Comparison of ENCODE assay signal across 8 cellular contexts in the genomic region with DNA sequence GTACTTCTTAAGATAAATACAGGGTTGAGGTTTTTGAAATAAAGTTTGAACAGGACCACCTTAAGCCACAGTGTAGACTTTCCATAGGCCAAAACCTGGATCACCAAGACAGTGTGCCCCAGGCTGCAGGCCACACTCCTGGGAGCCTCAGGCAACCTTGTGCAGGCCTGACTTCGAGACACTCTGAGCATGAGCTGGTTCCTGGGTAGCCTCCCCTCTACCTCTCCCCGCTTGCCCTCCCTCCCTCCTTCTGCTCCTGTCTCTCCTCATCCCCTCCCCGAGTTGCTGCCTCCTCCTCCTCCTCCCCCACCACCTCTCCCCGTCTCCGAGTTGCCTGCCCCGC. TPM values are rescaled to one million over a fixed set of nuclear protein-coding genes. Genes with fewer than 3 reads are reported as not detected.
DNase-seq lines count a peak whose midpoint lies in the region; ATAC-seq and TF ChIP-seq lines count a peak whose summit lies in the region.

No MANE protein-coding gene starts in this region.

- 3% methylated on average over 5 to 6 of the region's 6 CpGs for WGBS in heart right ventricle, 2 donors
- WGBS in spleen, 5 donors, result 3 to 4% (median 3%) methylated on average over 5 to 6 of the region's 6 CpGs

- TF ChIP-seq CTCF in heart right ventricle (IDR thresholded peaks at IDR 0.05) (no peak), spleen (IDR thresholded peaks at IDR 0.05 in 8 of 11, conservative IDR thresholded peaks at IDR 0.05 in 3 of 11) (no peak)

- peaks cover 32% of the 10 kb centered on the region for H3K4me1 Mint-ChIP-seq in activated naive CD4-positive, alpha-beta T cell treated with anti-CD3 and anti-CD28 coated beads for 36 hours (ENCODE audit: low read depth)

- no peaks in the 10 kb centered on the region for H3K36me3 ChIP-seq in SJSA1
- no peaks in the 10 kb centered on the region for H3K36me3 ChIP-seq in heart right ventricle
- H3K36me3 ChIP-seq in spleen, result no peaks in the 10 kb centered on the region

- H3K27me3 ChIP-seq in SJSA1 (replicated peaks), result no peaks in the 10 kb centered on the region
- H3K27me3 ChIP-seq in heart right ventricle, result no peaks in the 10 kb centered on the region
- H3K27me3 ChIP-seq in spleen (replicated peaks in 1 of 7), result no peaks in the 10 kb centered on the region

- CTCF ChIA-PET in activated naive CD4-positive, alpha-beta T cell treated with anti-CD3 and anti-CD28 coated beads for 36 hours (lab: Charles Lee), result no interaction called here

- H3K4me3 ChIP-seq in SJSA1, result no peak overlapping the region
- peak overlapping the region in 8 of 10 donors; percentile 13 to 72 (median 64) for H3K4me3 ChIP-seq in heart right ventricle
- H3K4me3 ChIP-seq in spleen, result peak overlapping the region in 4 of 8 donors; percentile 41 to 74 (median 48)

- H3K4me1 ChIP-seq in SJSA1 (replicated peaks) (peaks cover 46% of the 10 kb centered on the region), heart right ventricle (peaks cover 0 to 64% (median 35%) of the 10 kb centered on the region in 9 donors), spleen (peaks cover 13 to 65% (median 41%) of the 10 kb centered on the region in 6 donors)

- no peak for DNase-seq in activated naive CD4-positive, alpha-beta T cell treated with anti-CD3 and anti-CD28 coated beads for 36 hours
- DNase-seq in activated naive CD4-positive, alpha-beta T cell (lab: John Stamatoyannopoulos, UW), result no peak
- peak in 1 of 2 experiments; percentile 36 for DNase-seq in SJSA1 (ENCODE audit: low read depth in 1 of 2, low spot score in 2 of 2)
- no peak for DNase-seq in heart right ventricle
- no peak for DNase-seq in spleen
- DNase-seq in hepatic stellate cell (ENCODE audit: low spot score), result no peak
- DNase-seq in hypothalamus (lab: John Stamatoyannopoulos, UW), result no peak
- no peak for DNase-seq in glomerular visceral epithelial cell (ENCODE audit: extremely low spot score)

- TF ChIP-seq POLR2A in spleen (IDR thresholded peaks at IDR 0.05), result no peak

- peaks cover 2% of the 10 kb centered on the region for H3K27me3 Mint-ChIP-seq in activated naive CD4-positive, alpha-beta T cell treated with anti-CD3 and anti-CD28 coated beads for 36 hours (ENCODE audit: low read depth)

- peak overlapping the region; percentile 15 for H3K4me3 Mint-ChIP-seq in activated naive CD4-positive, alpha-beta T cell treated with anti-CD3 and anti-CD28 coated beads for 36 hours

- H3K36me3 Mint-ChIP-seq in activated naive CD4-positive, alpha-beta T cell treated with anti-CD3 and anti-CD28 coated beads for 36 hours (ENCODE audit: low read depth), result no peaks in the 10 kb centered on the region

- ATAC-seq in heart right ventricle, result peak; percentile 15 to 65 (median 38)

- H3K27ac ChIP-seq in SJSA1, result peak overlapping the region; percentile 50; the same call in 1 of the 2 replicates
- peak overlapping the region in 9 of 10 donors; percentile 39 to 97 (median 89) for H3K27ac ChIP-seq in heart right ventricle
- H3K27ac ChIP-seq in spleen, result peak overlapping the region in 5 of 8 donors; percentile 79 to 91 (median 85)

- no peaks in the 10 kb centered on the region for H3K9me3 ChIP-seq in SJSA1 (replicated peaks)
- H3K9me3 ChIP-seq in heart right ventricle, result peaks cover 0 to under 1% (median 0%) of the 10 kb centered on the region in 11 donors
- no peaks in the 10 kb centered on the region for H3K9me3 ChIP-seq in spleen

- intact Hi-C loops in activated naive CD4-positive, alpha-beta T cell treated with anti-CD3 and anti-CD28 coated beads for 36 hours (cut with micrococcal nuclease), result loop anchor here (1.0 kb wide), 1 partner anchor 9 kb away; no protein-coding TSS in a partner anchor
- intact Hi-C loops in heart right ventricle (cut with DNase I), result loop anchor here in 3 of 10 donors (1.0 to 2.0 kb wide), 2 partner anchors 19 kb away; no protein-coding TSS in a partner anchor
- intact Hi-C loops in spleen (cut with DNase I; ENCODE audit: low total_unique reads), result no loop called here

- H3K27ac Mint-ChIP-seq in activated naive CD4-positive, alpha-beta T cell treated with anti-CD3 and anti-CD28 coated beads for 36 hours, result no peak overlapping the region

- no peaks in the 10 kb centered on the region for H3K9me3 Mint-ChIP-seq in activated naive CD4-positive, alpha-beta T cell treated with anti-CD3 and anti-CD28 coated beads for 36 hours

RNA-seq across cellular contexts. Expression of a gene that starts 10.6 kb away (rescaled TPM):
- not detected for total RNA-seq in activated naive CD4-positive, alpha-beta T cell treated with anti-CD3 and anti-CD28 coated beads for 36 hours
- total RNA-seq in SJSA1 (2014; rRNA removed; shearing (Covaris generic)), result 0.63 TPM in 1 of 2 replicates, not detected in the other
- total RNA-seq in heart right ventricle (not detected), spleen (not detected)
- polyA plus RNA-seq in heart right ventricle (not detected), spleen (under 1 TPM; 0.16 to 0.52 (median 0.21) TPM)

RNA-seq across cellular contexts. Expression of a gene that starts 19.9 kb away (rescaled TPM):
- total RNA-seq in activated naive CD4-positive, alpha-beta T cell treated with anti-CD3 and anti-CD28 coated beads for 36 hours, result 10 to 100 TPM; 27.1 to 27.4 TPM
- total RNA-seq in SJSA1 (2014; rRNA removed; shearing (Covaris generic)), result 28.8 and 41.7 TPM in 2 replicates
- total RNA-seq in heart right ventricle (10 to 100 TPM; 20.8 to 30.9 (median 26.4) TPM), spleen (10 to 100 TPM; 60.3 to 83.9 (median 68.6) TPM)
- polyA plus RNA-seq in heart right ventricle (1 to 10 TPM; 2.9 to 8.8 TPM), spleen (1 to 10 TPM; 6.5 to 8.6 (median 7.8) TPM)
